14 cellular contexts compared by ENCODE assay signal in the genomic region with DNA sequence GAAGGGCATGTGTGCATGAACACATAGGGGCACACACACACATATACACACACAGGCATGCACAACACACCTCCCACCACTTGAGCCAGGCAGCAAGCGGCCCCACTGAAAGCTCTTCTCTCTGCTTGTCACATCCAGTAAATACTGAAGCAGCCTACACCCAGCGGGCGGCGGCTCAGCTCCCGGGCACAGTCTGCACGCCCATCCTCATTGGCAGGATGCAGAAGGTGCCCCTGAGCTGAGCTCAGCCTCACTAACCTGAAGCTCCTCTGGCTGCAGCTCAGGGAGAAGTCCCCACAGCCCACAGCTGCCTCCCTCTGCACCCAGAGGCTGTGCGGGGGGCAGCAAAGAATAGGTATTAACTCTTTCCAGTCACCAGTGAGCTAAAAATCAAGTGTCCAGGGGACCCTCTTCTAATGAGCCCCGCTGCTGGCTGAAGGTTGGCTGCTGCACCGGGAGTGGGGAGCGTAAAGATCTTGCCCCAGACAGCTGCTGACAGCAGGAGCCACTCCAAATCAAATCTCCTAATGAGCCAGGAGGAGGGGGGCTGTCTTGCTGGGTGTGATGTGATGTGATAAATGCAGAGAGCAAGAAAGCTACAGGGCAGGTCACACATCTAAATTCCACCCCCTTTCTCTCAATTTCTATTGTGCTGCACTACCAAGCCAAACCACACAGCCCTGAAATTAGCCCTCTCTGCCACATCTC. TPM values are rescaled to one million over a fixed set of nuclear protein-coding genes. Genes with fewer than 3 reads are reported as not detected.
DNase-seq lines count a peak whose midpoint lies in the region; ATAC-seq and TF ChIP-seq lines count a peak whose summit lies in the region.
"Had no signal": no experiment of that assay in that cellular context is flagged by ENCODE, and none has a peak within 500 bp of the region (broad histone marks: within the 10 kb centered on the region; RNA-seq: fewer than 3 reads in every experiment).

No MANE protein-coding gene starts in this region.

- peak overlapping the region; percentile 85 for H3K18ac ChIP-seq in neuronal stem cell (ENCODE audit: low read length)

- H3K79me1 ChIP-seq in neuronal stem cell (ENCODE audit: low read depth, low read length): no peaks in the 10 kb centered on the region

- peak overlapping the region; percentile 73 for H3K9ac ChIP-seq in neuronal stem cell (ENCODE audit: low read depth, low read length, poor library complexity)
- H3K9ac ChIP-seq: parathyroid adenoma had no signal

- H2AFZ ChIP-seq in neuronal stem cell (ENCODE audit: low read length): peak overlapping the region; percentile 35
- H2AFZ ChIP-seq: parathyroid adenoma had no signal

- no peak overlapping the region for H3K27ac ChIP-seq in neuronal stem cell (replicated peaks; ENCODE audit: low read length)
- H3K27ac ChIP-seq: 22Rv1, parathyroid adenoma had no signal

- H3K23ac ChIP-seq in neuronal stem cell (ENCODE audit: low read depth, low read length, poor library complexity): no peak overlapping the region

- H4K8ac ChIP-seq in neuronal stem cell (ENCODE audit: low read depth, low read length): no peak overlapping the region

- no peak overlapping the region for H3K4me3 ChIP-seq in neuronal stem cell (ENCODE audit: low read length in 2 of 2)

- DNase-seq in NCI-H1436 (lab: John Stamatoyannopoulos, UW) (peak; percentile 35), NCI-H1436 treated with DMSO at 0.1 percent for 48 hours (lab: John Stamatoyannopoulos, UW) (no peak), NCI-H2107 (lab: John Stamatoyannopoulos, UW) (peak; percentile 55), neuronal stem cell (ENCODE audit: low spot score) (no peak), SKM-1 treated with dmso at 0.1 percent for 144 hours (lab: John Stamatoyannopoulos, UW; ENCODE audit: unreplicated experiment) (no peak), dermis blood vessel endothelial cell (no peak)
- DNase-seq: activated CD8-positive, alpha-beta memory T cell treated with anti-CD3 and anti-CD28 coated beads, Interleukin-2, amount 10 ng/mL, durations not matched to agents 7 days and 5 days; activated naive CD8-positive, alpha-beta T cell treated with anti-CD3 and anti-CD28 coated beads, Interleukin-2, amount 50 U/mL, for 24 hours; stimulated activated CD4-positive, alpha-beta T cell treated with anti-CD3 and anti-CD28 coated beads, Interleukin-1b, Interleukin-23, amount 100 ng/mL, for 48 hours had no signal

- H3K14ac ChIP-seq in neuronal stem cell (ENCODE audit: low read length): no peak overlapping the region

- no CpG with 5 or more reads among the region's 10 CpGs for WGBS in neuronal stem cell (ENCODE audit: extremely low coverage in 2 of 2, insufficient read length in 2 of 2, insufficient replicate concordance in 1 of 2), 2 donors

- no peak overlapping the region for H2BK12ac ChIP-seq in neuronal stem cell (ENCODE audit: low read length)

- no peak overlapping the region for H2BK120ac ChIP-seq in neuronal stem cell (ENCODE audit: low read depth, low read length)

- no peaks in the 10 kb centered on the region for H3K36me3 ChIP-seq in neuronal stem cell (replicated peaks in 1 of 2; ENCODE audit: control insufficient read depth in 2 of 2, insufficient read depth in 2 of 2, low read length in 2 of 2)

- peak overlapping the region; percentile 5 for H2BK15ac ChIP-seq in neuronal stem cell (ENCODE audit: low read length)

- no peak overlapping the region for H3K4me2 ChIP-seq in neuronal stem cell (ENCODE audit: insufficient read depth, low read length, poor library complexity, severe bottlenecking)

- H3K9me3 ChIP-seq in neuronal stem cell (replicated peaks in 1 of 2; ENCODE audit: control insufficient read depth in 2 of 2, insufficient read depth in 1 of 2, low read depth in 1 of 2, low read length in 2 of 2): no peaks in the 10 kb centered on the region

- peaks cover 0 to 7% (median 0%) of the 10 kb centered on the region in 3 experiments for H3K27me3 ChIP-seq in neuronal stem cell (ENCODE audit: control insufficient read depth in 3 of 3, insufficient read depth in 3 of 3, low read depth in 1 of 3, low read length in 3 of 3)

- ATAC-seq in SK-N-SH treated with all-trans-retinoic acid at 6 μM for 48 hours (peak; percentile 49; the same call in 2 of the 3 replicates), HG03432 (IDR thresholded peaks at IDR 0.05; ENCODE audit: unreplicated experiment) (no peak)
- ATAC-seq: activated CD8-positive, alpha-beta memory T cell treated with anti-CD3 and anti-CD28 coated beads, Interleukin-2, amount 10 ng/mL, durations not matched to agents 7 days and 5 days had no signal

- H4K91ac ChIP-seq in neuronal stem cell (ENCODE audit: low read depth, low read length, poor library complexity): peak overlapping the region; percentile 33

- H3K4ac ChIP-seq in neuronal stem cell (ENCODE audit: low read length): no peak overlapping the region

- H2AK5ac ChIP-seq in neuronal stem cell (ENCODE audit: low read depth, low read length): peak overlapping the region; percentile 67

- H2BK5ac ChIP-seq in neuronal stem cell (ENCODE audit: low read length): no peak overlapping the region

- peaks cover 31 to 56% of the 10 kb centered on the region in 2 donors for H3K4me1 ChIP-seq in neuronal stem cell (ENCODE audit: control insufficient read depth in 2 of 2, insufficient read depth in 1 of 2, low read depth in 1 of 2, low read length in 2 of 2)
- H3K4me1 ChIP-seq: parathyroid adenoma had no signal

TF ChIP-seq in SK-N-SH treated with all-trans-retinoic acid at 6 μM for 48 hours, 23 proteins besides CTCF, POLR2A, EP300 and RAD21:
- TF ChIP-seq ZC3H10 (CRISPR knock-in tag; IDR thresholded peaks at IDR 0.05) (no peak), TCF4 (CRISPR knock-in tag; IDR thresholded peaks at IDR 0.05; ENCODE audit: borderline replicate concordance) (no peak), BACH2 (CRISPR knock-in tag; IDR thresholded peaks at IDR 0.05; ENCODE audit: borderline replicate concordance) (no peak), PPARA (CRISPR knock-in tag; IDR thresholded peaks at IDR 0.05; ENCODE audit: borderline replicate concordance) (no peak), OSR1 (CRISPR knock-in tag; IDR thresholded peaks at IDR 0.05) (no peak), GLIS3 (CRISPR knock-in tag; IDR thresholded peaks at IDR 0.05) (no peak)

RNA-seq across cellular contexts. Expression of gene RGS8, which starts 12.5 kb away (rescaled TPM):
- 0.56 TPM for polyA plus RNA-seq in neuronal stem cell (2013, experiment 1 of 2)
- polyA plus RNA-seq in neuronal stem cell (2013, experiment 2 of 2): 0.50 TPM
- not detected in 2 replicates for total RNA-seq in dermis blood vessel endothelial cell
- total RNA-seq: activated CD8-positive, alpha-beta memory T cell treated with anti-CD3 and anti-CD28 coated beads, Interleukin-2, amount 10 ng/mL, durations not matched to agents 7 days and 5 days had no signal
- polyA plus RNA-seq: liver had no signal

Comparison
In these comparisons a context has a peak if more than half of its experiments do, and no peak if none do; other contexts are left out.
1. DNase-seq: peak in NCI-H1436 (single experiment) and NCI-H2107 (single experiment); none in NCI-H1436 treated with DMSO at 0.1 percent for 48 hours (single experiment), neuronal stem cell (single experiment), SKM-1 treated with dmso at 0.1 percent for 144 hours (single experiment) and dermis blood vessel endothelial cell (single experiment).